In the genomic region with DNA sequence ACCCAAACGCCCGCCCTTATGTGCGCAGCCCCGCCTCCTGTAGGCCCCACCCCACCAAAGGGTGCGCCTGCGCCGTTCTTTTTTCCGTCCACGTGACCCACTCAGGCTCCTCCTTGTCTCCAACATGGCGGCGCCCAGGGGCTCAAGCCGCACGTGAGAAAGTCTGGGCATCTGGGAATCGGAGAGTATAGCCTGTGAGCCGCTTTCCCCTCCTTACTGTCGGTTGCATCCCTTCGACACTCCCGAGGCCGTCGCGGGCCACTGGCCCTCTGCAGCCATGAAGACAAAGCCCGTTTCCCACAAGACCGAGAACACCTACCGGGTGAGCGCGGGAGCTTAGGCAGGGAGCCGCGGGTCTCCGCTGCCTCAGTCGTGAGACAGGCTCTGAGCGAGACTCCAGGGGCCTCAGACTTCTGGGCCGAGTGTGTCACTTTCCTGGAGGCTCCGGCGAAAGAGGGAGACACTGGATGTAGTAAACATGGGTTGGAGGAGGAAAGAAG, we compare ENCODE assay signal across 8 cellular contexts. TPM values are rescaled to one million over a fixed set of nuclear protein-coding genes. Genes with fewer than 3 reads are reported as not detected.
A peak's percentile ranks its signal among the peaks of the same experiment; 100 is the strongest.
DNase-seq lines count a peak whose midpoint lies in the region; ATAC-seq and TF ChIP-seq lines count a peak whose summit lies in the region.

Gene UTP20, plus strand, starts transcription at position 100 of the 500 bp plus-strand sequence. Its CDS starts 178 bp downstream, at position 278.

- H3K27me3 ChIP-seq in adipocyte (replicated peaks; ENCODE audit: control insufficient read depth, insufficient read depth, low read length) = peaks cover 7% of the 10 kb centered on the region
- no peaks in the 10 kb centered on the region for H3K27me3 ChIP-seq in heart left ventricle

- TF ChIP-seq CTCF in GM13977 (IDR thresholded peaks at IDR 0.05; ENCODE audit: extremely low read depth, insufficient read depth, missing control alignments) = no peak
- TF ChIP-seq CTCF in heart left ventricle (IDR thresholded peaks at IDR 0.05) = no peak
- TF ChIP-seq CTCF in type B pancreatic cell (conservative IDR thresholded peaks at IDR 0.05) = peak; percentile 32

- peak within 1 kb of the TSS; percentile 90 for H3K9ac ChIP-seq in adipocyte (ENCODE audit: low read length)

- H3K9me3 Mint-ChIP-seq in T-cell = no peaks in the 10 kb centered on the region
- no peaks in the 10 kb centered on the region for H3K9me3 Mint-ChIP-seq in type B pancreatic cell

- intact Hi-C loops in heart left ventricle (cut with DNase I) (no loop called here), posterior cingulate gyrus (cut with DNase I) (no loop called here)

- POLR2A ChIA-PET in T-cell (lab: Charles Lee) = interaction anchor here in 1 of 2 donors (0.5 kb wide), 1 partner anchor 1013 kb away, joined by 12 read pairs; the partner anchor contains the start of genes DEPDC4 and SCYL2

- DNase-seq in GM13977 (ENCODE audit: low spot score) (peak; percentile 89), NCI-H146 (lab: John Stamatoyannopoulos, UW) (peak; percentile 93), T-cell (peak; percentile 73 to 94 (median 88)), adipocyte (ENCODE audit: low read depth) (peak; percentile 98), heart left ventricle (peak; percentile 90 to 97 (median 92)), posterior cingulate gyrus (peak; percentile 92 to 100 (median 96)), type B pancreatic cell (ENCODE audit: extremely low spot score, unreplicated experiment) (peak; percentile 93)

- H3K4me1 Mint-ChIP-seq in T-cell (peaks cover 20 to 25% (median 22%) of the 10 kb centered on the region in 3 donors), type B pancreatic cell (ENCODE audit: unreplicated experiment) (peaks cover 3% of the 10 kb centered on the region)

- WGBS in heart left ventricle, 4 donors = 0 to 1% (median 0%) methylated on average over 23 to 34 of the region's 34 CpGs

- H3K27me3 Mint-ChIP-seq in T-cell (peaks cover 8 to 14% of the 10 kb centered on the region in 2 donors), type B pancreatic cell (peaks cover 26% of the 10 kb centered on the region)

- peaks cover 7% of the 10 kb centered on the region for H3K4me1 ChIP-seq in adipocyte (ENCODE audit: control insufficient read depth, insufficient read depth, low read length)
- peaks cover 0 to 12% (median 7%) of the 10 kb centered on the region in 12 donors for H3K4me1 ChIP-seq in heart left ventricle

- TF ChIP-seq POLR2A in heart left ventricle (IDR thresholded peaks at IDR 0.05) = peak in 1 of 2 donors; percentile 40

- H3K4me3 Mint-ChIP-seq in T-cell (peak within 1 kb of the TSS; percentile 94 to 96 (median 95)), type B pancreatic cell (peak within 1 kb of the TSS; percentile 96)

- H3K36me3 Mint-ChIP-seq in T-cell (peaks cover 15% of the 10 kb centered on the region), type B pancreatic cell (peaks cover 4% of the 10 kb centered on the region)

- H3K36me3 ChIP-seq in adipocyte (ENCODE audit: control insufficient read depth, insufficient read depth, low read length, severe bottlenecking) (peaks cover 11% of the 10 kb centered on the region), heart left ventricle (peaks cover 0 to 32% (median 17%) of the 10 kb centered on the region in 9 donors)

- H3K4me3 ChIP-seq in adipocyte (ENCODE audit: low read length) = peak within 1 kb of the TSS; percentile 99
- peak within 1 kb of the TSS; percentile 51 to 92 (median 78) for H3K4me3 ChIP-seq in heart left ventricle

- H3K9me3 ChIP-seq in adipocyte (ENCODE audit: control insufficient read depth, low read length) (no peaks in the 10 kb centered on the region), heart left ventricle (no peaks in the 10 kb centered on the region)

- peak within 1 kb of the TSS; percentile 82 to 86 for H3K27ac Mint-ChIP-seq in T-cell
- H3K27ac Mint-ChIP-seq in type B pancreatic cell = peak within 1 kb of the TSS; percentile 86

- CTCF ChIA-PET in T-cell (lab: Charles Lee) = interaction anchor here (1.2 kb wide), 2 partner anchors 12 to 559 kb away, joined by 6 read pairs; no protein-coding TSS in a partner anchor

- H3K27ac ChIP-seq in heart left ventricle = peak within 1 kb of the TSS in 4 of 12 donors; percentile 23 to 33 (median 26)

- in situ Hi-C loops in GM13977 (cut with MboI; ENCODE audit: low pct_unique_long_range_greater_than_20kb, low sequenced_read_pairs, unreplicated experiment) = no loop called here

- ATAC-seq in HG02840 (IDR thresholded peaks at IDR 0.05; ENCODE audit: low FRiP score, unreplicated experiment) (peak; percentile 99), T-cell (replicated peaks in 1 of 4) (peak; percentile 99 to 100 (median 100)), heart left ventricle (peak; percentile 100)

RNA-seq across cellular contexts. Expression of gene UTP20, which starts in this region (rescaled TPM):
- 10 to 100 TPM; 12.7 to 16.9 (median 14.6) TPM for total RNA-seq in T-cell
- total RNA-seq in heart left ventricle = 1 to 10 TPM; 5.3 to 8.3 (median 7.8) TPM
- polyA plus RNA-seq in heart left ventricle = 1 to 10 TPM; 1.5 to 4.8 TPM
- 14.0 and 21.4 TPM in 2 replicates for total RNA-seq in type B pancreatic cell (ENCODE audit: low replicate concordance)
